In genomic region chr1:8040586-8040985, GRCh38 we compare ENCODE assay signal across 8 cellular contexts. TPM values are rescaled to one million over a fixed set of nuclear protein-coding genes. Genes with fewer than 3 reads are reported as not detected.
A peak's percentile ranks its signal among the peaks of the same experiment; 100 is the strongest.
DNase-seq lines count a peak whose midpoint lies in the region; ATAC-seq and TF ChIP-seq lines count a peak whose summit lies in the region.

No MANE protein-coding gene starts in this region.

- H3K36me3 Mint-ChIP-seq in T-helper 2 cell treated with Interferon-gamma antibody and Interleukin-4, amounts not matched to agents 5 μg/mL and 100 μg/mL, for 36 hours (ENCODE audit: low read depth), result no peaks in the 10 kb centered on the region

- 81 to 92% (median 87%) methylated on average over 1 of the region's 1 CpG for WGBS in psoas muscle, 3 donors

- H3K4me3 ChIP-seq in psoas muscle, result no peak overlapping the region

- H3K4me1 ChIP-seq in psoas muscle, result no peaks in the 10 kb centered on the region

- DNase-seq in DMS79 (lab: John Stamatoyannopoulos, UW), result peak; percentile 72
- peak; percentile 78 for DNase-seq in NCI-H69 (lab: John Stamatoyannopoulos, UW)
- DNase-seq in fibroblast of gingiva (ENCODE audit: low read depth), result peak; percentile 95
- DNase-seq in psoas muscle, result peak; percentile 74 to 75
- no peak for DNase-seq in T-helper 2 cell treated with Interferon-gamma antibody and Interleukin-4, amounts not matched to agents 5 μg/mL and 100 μg/mL, for 36 hours (ENCODE audit: low spot score)
- DNase-seq in activated CD4-positive, CD25-positive, alpha-beta regulatory T cell (lab: John Stamatoyannopoulos, UW), result no peak

- H3K27ac Mint-ChIP-seq in T-helper 2 cell treated with Interferon-gamma antibody and Interleukin-4, amounts not matched to agents 5 μg/mL and 100 μg/mL, for 36 hours, result no peak overlapping the region

- H3K27me3 Mint-ChIP-seq in T-helper 2 cell treated with Interferon-gamma antibody and Interleukin-4, amounts not matched to agents 5 μg/mL and 100 μg/mL, for 36 hours (ENCODE audit: low read depth), result peaks cover 2% of the 10 kb centered on the region

- no peaks in the 10 kb centered on the region for H3K4me1 Mint-ChIP-seq in T-helper 2 cell treated with Interferon-gamma antibody and Interleukin-4, amounts not matched to agents 5 μg/mL and 100 μg/mL, for 36 hours (ENCODE audit: low read depth)

- H3K4me3 Mint-ChIP-seq in T-helper 2 cell treated with Interferon-gamma antibody and Interleukin-4, amounts not matched to agents 5 μg/mL and 100 μg/mL, for 36 hours, result no peak overlapping the region

- H3K9me3 ChIP-seq in psoas muscle, result no peaks in the 10 kb centered on the region

- intact Hi-C loops in psoas muscle (cut with DNase I), result loop anchor here in 1 of 2 donors (5.0 kb wide), 1 partner anchor 1158 kb away; no protein-coding TSS in a partner anchor

- peaks cover 0 to 2% (median 0%) of the 10 kb centered on the region in 3 donors for H3K27me3 ChIP-seq in psoas muscle (ENCODE audit: insufficient read depth in 3 of 3, low read length in 2 of 3)

- H3K9me3 Mint-ChIP-seq in T-helper 2 cell treated with Interferon-gamma antibody and Interleukin-4, amounts not matched to agents 5 μg/mL and 100 μg/mL, for 36 hours, result peaks cover 10% of the 10 kb centered on the region

- ATAC-seq in psoas muscle (peak in 3 of 4 donors; percentile 62 to 68 (median 65)), GM18511 (IDR thresholded peaks at IDR 0.05; ENCODE audit: unreplicated experiment) (no peak), HG02938 (IDR thresholded peaks at IDR 0.05; ENCODE audit: unreplicated experiment) (no peak)

- no peaks in the 10 kb centered on the region for H3K36me3 ChIP-seq in psoas muscle (ENCODE audit: insufficient read depth in 1 of 2, low read depth in 1 of 2)

- peak overlapping the region; percentile 9 for H3K27ac ChIP-seq in psoas muscle

- TF ChIP-seq CTCF in psoas muscle (IDR thresholded peaks at IDR 0.05), result no peak

RNA-seq across cellular contexts. Expression of gene ERRFI1, which starts 14.5 kb away (rescaled TPM):
- total RNA-seq in psoas muscle, result 10 to 100 TPM; 23.2 to 76.2 (median 58.7) TPM
- 10 to 100 TPM; 55.4 to 99.9 (median 94.9) TPM for polyA plus RNA-seq in psoas muscle

Comparison
In these comparisons a context has a peak if more than half of its experiments do, and no peak if none do; other contexts are left out.
1. DNase-seq: peak in DMS79 (single experiment), NCI-H69 (single experiment), fibroblast of gingiva (single experiment) and psoas muscle (2 of 2); none in T-helper 2 cell treated with Interferon-gamma antibody and Interleukin-4, amounts not matched to agents 5 μg/mL and 100 μg/mL, for 36 hours (single experiment) and activated CD4-positive, CD25-positive, alpha-beta regulatory T cell (0 of 4).
2. ATAC-seq: peak in psoas muscle (3 of 4); none in GM18511 (single experiment) and HG02938 (single experiment).